Comparison of ENCODE assay signal across 1 cellular context in the genomic region with DNA sequence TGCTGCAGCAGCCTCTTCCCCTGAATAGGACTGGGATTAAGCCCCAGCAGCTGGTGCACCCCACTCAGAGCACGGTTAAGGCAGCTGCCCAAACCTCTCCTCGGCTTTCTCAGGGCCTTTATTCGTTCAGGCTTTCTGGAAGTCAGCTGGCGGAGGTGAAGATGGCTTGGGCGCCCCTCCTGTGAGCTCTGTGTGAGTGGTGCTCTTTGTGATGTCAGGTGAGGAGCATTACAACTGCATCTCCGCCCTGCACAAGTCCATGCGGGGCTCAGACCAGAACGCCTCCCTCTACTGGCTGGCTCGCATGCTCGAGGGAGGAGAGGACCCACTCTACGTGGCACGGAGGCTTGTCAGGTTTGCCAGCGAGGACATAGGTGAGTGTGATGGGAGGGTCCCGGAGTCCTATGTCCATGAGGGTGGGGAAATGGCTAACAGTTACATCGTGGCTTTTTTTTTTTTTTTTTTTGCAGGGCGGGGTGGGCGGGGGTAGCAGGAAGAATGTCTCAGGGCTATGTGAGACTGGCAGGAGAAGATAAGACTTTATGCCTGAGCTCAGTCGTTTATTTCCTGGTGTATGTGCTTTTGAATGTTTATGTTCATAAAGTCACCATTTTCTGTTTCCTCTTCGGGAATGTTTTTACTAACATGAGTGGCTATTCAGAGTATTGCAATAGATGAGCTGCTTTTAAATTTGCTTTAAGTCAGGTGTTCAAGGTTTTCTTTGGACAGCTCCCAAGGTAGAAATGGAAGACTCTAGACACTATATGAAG.
TF ChIP-seq lines count a peak whose summit lies in the region.

No MANE protein-coding gene starts in this region.

TF ChIP-seq in K562, 482 proteins besides CTCF, POLR2A, EP300 and RAD21 (continues in another document):
- TF ChIP-seq ARID1B (IDR thresholded peaks at IDR 0.05) (peak; percentile 69), ZNF551 (CRISPR knock-in tag; IDR thresholded peaks at IDR 0.05) (no peak), ZNF212 (CRISPR knock-in tag; IDR thresholded peaks at IDR 0.05) (no peak), ZNF830 (CRISPR knock-in tag; IDR thresholded peaks at IDR 0.05) (no peak), FUS (optimal IDR thresholded peaks at IDR 0.05; ENCODE audit: low read depth, low read length) (no peak), NFE2L1 (tag; IDR thresholded peaks at IDR 0.05; ENCODE audit: borderline replicate concordance, low read depth) (no peak), ESRRA (IDR thresholded peaks at IDR 0.05; ENCODE audit: borderline replicate concordance, low read depth) (no peak), EHMT2 (IDR thresholded peaks at IDR 0.05) (peak; percentile 20; the same call in 1 of the 2 replicates), CAMTA2 (CRISPR knock-in tag; conservative IDR thresholded peaks at IDR 0.05) (no peak), RBFOX2 (IDR thresholded peaks at IDR 0.05; ENCODE audit: low read depth, low read length) (peak; percentile 51; the same call in 1 of the 2 replicates), SMARCA4 (IDR thresholded peaks at IDR 0.05) (0 out of 2 replicates have a peak, but pooled peaks have one; percentile 30), ILF3 (IDR thresholded peaks at IDR 0.05; ENCODE audit: borderline replicate concordance) (0 out of 2 replicates have a peak, but pooled peaks have one; percentile 68), ZNF583 (CRISPR knock-in tag; IDR thresholded peaks at IDR 0.05) (no peak), CBFA2T3 (IDR thresholded peaks at IDR 0.05) (peak; percentile 41; the same call in 1 of the 2 replicates), NR4A1 (CRISPR knock-in tag; IDR thresholded peaks at IDR 0.05) (no peak), NR4A1 (tag; IDR thresholded peaks at IDR 0.05) (no peak), HDAC3 (IDR thresholded peaks at IDR 0.05; ENCODE audit: borderline replicate concordance, partially characterized antibody) (no peak), ZNF668 (CRISPR knock-in tag; IDR thresholded peaks at IDR 0.05) (no peak), NEUROD1 (IDR thresholded peaks at IDR 0.05; ENCODE audit: borderline replicate concordance, low read depth, low read length, partially characterized antibody) (no peak), PTTG1 (tag; IDR thresholded peaks at IDR 0.05; ENCODE audit: low read depth) (no peak)
- TF ChIP-seq, protein P1, sequence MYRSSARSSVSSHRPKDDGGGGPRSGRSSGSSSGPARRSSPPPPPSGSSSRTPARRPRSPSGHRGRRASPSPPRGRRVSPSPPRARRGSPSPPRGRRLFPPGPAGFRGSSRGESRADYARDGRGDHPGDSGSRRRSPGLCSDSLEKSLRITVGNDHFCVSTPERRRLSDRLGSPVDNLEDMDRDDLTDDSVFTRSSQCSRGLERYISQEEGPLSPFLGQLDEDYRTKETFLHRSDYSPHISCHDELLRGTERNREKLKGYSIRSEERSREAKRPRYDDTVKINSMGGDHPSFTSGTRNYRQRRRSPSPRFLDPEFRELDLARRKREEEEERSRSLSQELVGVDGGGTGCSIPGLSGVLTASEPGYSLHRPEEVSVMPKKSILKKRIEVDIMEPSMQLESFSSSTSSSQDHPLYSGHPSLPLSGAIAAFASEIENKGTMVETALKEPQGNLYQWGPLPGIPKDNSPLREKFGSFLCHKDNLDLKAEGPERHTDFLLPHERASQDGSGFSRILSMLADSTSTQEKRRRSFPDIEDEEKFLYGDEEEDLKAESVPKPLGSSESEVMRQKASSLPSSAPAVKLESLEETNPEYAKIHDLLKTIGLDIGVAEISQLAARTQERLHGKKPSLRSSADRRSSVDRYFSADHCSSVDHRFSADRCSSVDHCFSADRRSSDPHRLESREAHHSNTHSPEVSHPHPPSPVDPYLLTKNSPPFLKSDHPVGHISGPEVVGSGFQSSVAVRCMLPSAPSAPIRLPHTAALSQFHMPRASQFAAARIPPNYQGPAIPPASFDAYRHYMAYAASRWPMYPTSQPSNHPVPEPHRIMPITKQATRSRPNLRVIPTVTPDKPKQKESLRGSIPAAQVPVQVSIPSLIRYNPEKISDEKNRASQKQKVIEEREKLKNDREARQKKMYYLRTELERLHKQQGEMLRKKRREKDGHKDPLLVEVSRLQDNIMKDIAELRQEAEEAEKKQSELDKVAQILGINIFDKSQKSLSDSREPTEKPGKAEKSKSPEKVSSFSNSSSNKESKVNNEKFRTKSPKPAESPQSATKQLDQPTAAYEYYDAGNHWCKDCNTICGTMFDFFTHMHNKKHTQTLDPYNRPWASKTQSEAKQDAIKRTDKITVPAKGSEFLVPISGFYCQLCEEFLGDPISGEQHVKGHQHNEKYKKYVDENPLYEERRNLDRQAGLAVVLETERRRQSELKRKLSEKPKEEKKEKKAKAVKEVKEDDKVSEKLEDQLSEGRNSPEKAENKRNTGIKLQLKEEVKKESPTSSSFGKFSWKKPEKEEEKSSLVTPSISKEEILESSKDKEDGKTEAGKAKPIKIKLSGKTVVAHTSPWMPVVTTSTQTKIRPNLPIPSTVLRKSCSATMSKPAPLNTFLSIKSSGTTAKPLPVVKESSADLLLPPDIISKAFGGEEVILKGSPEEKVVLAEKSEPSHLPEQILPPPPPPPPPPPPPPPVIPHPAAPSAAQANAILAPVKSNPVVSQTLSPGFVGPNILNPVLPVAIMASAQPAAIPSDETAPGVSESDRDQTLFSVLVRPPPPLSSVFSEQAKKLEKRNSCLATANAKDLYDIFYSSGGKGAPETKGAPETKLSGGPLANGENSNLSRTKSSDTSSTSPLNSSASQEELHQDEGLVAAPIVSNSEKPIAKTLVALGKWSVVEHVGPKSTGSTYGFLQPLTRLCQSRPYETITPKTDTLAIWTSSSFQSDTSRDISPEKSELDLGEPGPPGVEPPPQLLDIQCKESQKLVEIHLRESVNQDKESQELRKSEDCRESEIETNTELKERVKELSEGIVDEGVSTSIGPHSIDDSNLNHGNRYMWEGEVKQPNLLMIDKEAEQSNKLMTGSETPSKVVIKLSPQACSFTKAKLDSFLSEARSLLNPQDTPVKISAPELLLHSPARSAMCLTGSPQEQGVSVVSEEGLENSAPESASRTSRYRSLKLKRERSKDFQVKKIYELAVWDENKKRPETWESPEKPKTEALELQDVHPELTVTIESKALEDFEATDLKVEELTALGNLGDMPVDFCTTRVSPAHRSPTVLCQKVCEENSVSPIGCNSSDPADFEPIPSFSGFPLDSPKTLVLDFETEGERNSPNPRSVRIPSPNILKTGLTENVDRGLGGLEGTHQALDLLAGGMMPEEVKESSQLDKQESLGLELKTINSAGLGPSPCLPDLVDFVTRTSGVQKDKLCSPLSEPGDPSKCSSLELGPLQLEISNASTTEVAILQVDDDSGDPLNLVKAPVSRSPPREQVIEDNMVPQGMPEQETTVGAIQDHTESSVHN (IDR thresholded peaks at IDR 0.05; ENCODE audit: borderline replicate concordance in 1 of 2, low read depth in 1 of 2): no peak
- TF ChIP-seq, protein P2, sequence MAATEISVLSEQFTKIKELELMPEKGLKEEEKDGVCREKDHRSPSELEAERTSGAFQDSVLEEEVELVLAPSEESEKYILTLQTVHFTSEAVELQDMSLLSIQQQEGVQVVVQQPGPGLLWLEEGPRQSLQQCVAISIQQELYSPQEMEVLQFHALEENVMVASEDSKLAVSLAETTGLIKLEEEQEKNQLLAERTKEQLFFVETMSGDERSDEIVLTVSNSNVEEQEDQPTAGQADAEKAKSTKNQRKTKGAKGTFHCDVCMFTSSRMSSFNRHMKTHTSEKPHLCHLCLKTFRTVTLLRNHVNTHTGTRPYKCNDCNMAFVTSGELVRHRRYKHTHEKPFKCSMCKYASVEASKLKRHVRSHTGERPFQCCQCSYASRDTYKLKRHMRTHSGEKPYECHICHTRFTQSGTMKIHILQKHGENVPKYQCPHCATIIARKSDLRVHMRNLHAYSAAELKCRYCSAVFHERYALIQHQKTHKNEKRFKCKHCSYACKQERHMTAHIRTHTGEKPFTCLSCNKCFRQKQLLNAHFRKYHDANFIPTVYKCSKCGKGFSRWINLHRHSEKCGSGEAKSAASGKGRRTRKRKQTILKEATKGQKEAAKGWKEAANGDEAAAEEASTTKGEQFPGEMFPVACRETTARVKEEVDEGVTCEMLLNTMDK (IDR thresholded peaks at IDR 0.05; ENCODE audit: borderline replicate concordance, insufficient read depth, low read depth, low read length, poor library complexity, severe bottlenecking): peak; percentile 80
- TF ChIP-seq, protein P3, sequence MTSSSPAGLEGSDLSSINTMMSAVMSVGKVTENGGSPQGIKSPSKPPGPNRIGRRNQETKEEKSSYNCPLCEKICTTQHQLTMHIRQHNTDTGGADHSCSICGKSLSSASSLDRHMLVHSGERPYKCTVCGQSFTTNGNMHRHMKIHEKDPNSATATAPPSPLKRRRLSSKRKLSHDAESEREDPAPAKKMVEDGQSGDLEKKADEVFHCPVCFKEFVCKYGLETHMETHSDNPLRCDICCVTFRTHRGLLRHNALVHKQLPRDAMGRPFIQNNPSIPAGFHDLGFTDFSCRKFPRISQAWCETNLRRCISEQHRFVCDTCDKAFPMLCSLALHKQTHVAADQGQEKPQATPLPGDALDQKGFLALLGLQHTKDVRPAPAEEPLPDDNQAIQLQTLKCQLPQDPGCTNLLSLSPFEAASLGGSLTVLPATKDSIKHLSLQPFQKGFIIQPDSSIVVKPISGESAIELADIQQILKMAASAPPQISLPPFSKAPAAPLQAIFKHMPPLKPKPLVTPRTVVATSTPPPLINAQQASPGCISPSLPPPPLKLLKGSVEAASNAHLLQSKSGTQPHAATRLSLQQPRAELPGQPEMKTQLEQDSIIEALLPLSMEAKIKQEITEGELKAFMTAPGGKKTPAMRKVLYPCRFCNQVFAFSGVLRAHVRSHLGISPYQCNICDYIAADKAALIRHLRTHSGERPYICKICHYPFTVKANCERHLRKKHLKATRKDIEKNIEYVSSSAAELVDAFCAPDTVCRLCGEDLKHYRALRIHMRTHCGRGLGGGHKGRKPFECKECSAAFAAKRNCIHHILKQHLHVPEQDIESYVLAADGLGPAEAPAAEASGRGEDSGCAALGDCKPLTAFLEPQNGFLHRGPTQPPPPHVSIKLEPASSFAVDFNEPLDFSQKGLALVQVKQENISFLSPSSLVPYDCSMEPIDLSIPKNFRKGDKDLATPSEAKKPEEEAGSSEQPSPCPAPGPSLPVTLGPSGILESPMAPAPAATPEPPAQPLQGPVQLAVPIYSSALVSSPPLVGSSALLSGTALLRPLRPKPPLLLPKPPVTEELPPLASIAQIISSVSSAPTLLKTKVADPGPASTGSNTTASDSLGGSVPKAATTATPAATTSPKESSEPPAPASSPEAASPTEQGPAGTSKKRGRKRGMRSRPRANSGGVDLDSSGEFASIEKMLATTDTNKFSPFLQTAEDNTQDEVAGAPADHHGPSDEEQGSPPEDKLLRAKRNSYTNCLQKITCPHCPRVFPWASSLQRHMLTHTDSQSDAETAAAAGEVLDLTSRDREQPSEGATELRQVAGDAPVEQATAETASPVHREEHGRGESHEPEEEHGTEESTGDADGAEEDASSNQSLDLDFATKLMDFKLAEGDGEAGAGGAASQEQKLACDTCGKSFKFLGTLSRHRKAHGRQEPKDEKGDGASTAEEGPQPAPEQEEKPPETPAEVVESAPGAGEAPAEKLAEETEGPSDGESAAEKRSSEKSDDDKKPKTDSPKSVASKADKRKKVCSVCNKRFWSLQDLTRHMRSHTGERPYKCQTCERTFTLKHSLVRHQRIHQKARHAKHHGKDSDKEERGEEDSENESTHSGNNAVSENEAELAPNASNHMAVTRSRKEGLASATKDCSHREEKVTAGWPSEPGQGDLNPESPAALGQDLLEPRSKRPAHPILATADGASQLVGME (CRISPR knock-in tag; IDR thresholded peaks at IDR 0.05): no peak
- TF ChIP-seq, protein P4, sequence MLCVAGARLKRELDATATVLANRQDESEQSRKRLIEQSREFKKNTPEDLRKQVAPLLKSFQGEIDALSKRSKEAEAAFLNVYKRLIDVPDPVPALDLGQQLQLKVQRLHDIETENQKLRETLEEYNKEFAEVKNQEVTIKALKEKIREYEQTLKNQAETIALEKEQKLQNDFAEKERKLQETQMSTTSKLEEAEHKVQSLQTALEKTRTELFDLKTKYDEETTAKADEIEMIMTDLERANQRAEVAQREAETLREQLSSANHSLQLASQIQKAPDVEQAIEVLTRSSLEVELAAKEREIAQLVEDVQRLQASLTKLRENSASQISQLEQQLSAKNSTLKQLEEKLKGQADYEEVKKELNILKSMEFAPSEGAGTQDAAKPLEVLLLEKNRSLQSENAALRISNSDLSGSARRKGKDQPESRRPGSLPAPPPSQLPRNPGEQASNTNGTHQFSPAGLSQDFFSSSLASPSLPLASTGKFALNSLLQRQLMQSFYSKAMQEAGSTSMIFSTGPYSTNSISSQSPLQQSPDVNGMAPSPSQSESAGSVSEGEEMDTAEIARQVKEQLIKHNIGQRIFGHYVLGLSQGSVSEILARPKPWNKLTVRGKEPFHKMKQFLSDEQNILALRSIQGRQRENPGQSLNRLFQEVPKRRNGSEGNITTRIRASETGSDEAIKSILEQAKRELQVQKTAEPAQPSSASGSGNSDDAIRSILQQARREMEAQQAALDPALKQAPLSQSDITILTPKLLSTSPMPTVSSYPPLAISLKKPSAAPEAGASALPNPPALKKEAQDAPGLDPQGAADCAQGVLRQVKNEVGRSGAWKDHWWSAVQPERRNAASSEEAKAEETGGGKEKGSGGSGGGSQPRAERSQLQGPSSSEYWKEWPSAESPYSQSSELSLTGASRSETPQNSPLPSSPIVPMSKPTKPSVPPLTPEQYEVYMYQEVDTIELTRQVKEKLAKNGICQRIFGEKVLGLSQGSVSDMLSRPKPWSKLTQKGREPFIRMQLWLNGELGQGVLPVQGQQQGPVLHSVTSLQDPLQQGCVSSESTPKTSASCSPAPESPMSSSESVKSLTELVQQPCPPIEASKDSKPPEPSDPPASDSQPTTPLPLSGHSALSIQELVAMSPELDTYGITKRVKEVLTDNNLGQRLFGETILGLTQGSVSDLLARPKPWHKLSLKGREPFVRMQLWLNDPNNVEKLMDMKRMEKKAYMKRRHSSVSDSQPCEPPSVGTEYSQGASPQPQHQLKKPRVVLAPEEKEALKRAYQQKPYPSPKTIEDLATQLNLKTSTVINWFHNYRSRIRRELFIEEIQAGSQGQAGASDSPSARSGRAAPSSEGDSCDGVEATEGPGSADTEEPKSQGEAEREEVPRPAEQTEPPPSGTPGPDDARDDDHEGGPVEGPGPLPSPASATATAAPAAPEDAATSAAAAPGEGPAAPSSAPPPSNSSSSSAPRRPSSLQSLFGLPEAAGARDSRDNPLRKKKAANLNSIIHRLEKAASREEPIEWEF (CRISPR knock-in tag; IDR thresholded peaks at IDR 0.05): 0 out of 2 replicates have a peak, but pooled peaks have one; percentile 28
- TF ChIP-seq, protein P5, sequence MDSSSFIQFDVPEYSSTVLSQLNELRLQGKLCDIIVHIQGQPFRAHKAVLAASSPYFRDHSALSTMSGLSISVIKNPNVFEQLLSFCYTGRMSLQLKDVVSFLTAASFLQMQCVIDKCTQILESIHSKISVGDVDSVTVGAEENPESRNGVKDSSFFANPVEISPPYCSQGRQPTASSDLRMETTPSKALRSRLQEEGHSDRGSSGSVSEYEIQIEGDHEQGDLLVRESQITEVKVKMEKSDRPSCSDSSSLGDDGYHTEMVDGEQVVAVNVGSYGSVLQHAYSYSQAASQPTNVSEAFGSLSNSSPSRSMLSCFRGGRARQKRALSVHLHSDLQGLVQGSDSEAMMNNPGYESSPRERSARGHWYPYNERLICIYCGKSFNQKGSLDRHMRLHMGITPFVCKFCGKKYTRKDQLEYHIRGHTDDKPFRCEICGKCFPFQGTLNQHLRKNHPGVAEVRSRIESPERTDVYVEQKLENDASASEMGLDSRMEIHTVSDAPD (CRISPR knock-in tag; IDR thresholded peaks at IDR 0.05): no peak
- TF ChIP-seq, protein P6, sequence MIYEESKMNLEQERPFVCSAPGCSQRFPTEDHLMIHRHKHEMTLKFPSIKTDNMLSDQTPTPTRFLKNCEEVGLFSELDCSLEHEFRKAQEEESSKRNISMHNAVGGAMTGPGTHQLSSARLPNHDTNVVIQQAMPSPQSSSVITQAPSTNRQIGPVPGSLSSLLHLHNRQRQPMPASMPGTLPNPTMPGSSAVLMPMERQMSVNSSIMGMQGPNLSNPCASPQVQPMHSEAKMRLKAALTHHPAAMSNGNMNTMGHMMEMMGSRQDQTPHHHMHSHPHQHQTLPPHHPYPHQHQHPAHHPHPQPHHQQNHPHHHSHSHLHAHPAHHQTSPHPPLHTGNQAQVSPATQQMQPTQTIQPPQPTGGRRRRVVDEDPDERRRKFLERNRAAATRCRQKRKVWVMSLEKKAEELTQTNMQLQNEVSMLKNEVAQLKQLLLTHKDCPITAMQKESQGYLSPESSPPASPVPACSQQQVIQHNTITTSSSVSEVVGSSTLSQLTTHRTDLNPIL (CRISPR knock-in tag; IDR thresholded peaks at IDR 0.05): no peak
